ENCODE assay signal across 21 cellular contexts in the genomic region with DNA sequence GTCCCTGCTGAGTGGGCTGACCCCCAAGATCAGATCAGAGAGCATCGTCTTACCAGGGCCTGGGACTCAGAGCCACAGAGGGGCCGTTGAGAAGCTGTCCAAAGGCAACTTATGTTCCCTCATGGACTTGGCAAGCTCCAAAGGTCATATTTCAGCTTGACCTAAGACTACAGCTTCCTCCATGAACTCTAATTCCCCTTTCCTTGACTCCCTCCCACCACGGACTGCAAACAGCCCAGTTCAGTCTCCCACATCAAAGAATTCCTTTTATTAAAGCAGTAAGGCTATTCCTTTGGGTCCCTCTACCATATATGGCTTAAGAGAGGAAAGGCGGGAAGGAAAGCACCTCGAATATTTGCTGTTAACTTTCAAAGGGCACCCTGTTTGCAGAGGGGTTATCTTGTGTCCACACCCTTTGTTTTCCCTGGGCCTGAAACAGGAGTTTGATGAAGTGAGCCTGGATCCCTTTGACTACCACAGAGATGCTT.
DNase-seq lines count a peak whose midpoint lies in the region; ATAC-seq, FAIRE-seq and TF ChIP-seq lines count a peak whose summit lies in the region.
"Had no signal": no experiment of that assay in that cellular context is flagged by ENCODE, and none has a peak within 500 bp of the region (broad histone marks: within the 10 kb centered on the region; RNA-seq: fewer than 3 reads in every experiment).

No MANE protein-coding gene starts in this region.

- WGBS in IMR-90 (ENCODE audit: extremely low coverage in 2 of 2, insufficient read length in 1 of 2), 2 experiments: 76% methylated on average over 2 of the region's 5 CpGs; no CpG with 5 or more reads in 1 of the 2 experiments
- WGBS in H1 (ENCODE audit: extremely low coverage in 1 of 2, insufficient coverage in 1 of 2, insufficient read length in 1 of 2, insufficient replicate concordance in 2 of 2, low coverage in 1 of 2, low lambda C conversion rate in 2 of 2, missing lambda C conversion rate in 1 of 2), 2 experiments: 54% methylated on average over 5 of the region's 5 CpGs; no CpG with 5 or more reads in 1 of the 2 experiments
- 2% methylated on average over 3 of the region's 5 CpGs for WGBS in HepG2 (ENCODE audit: low lambda C conversion rate)

- no peak for DNase-seq in IMR-90
- DNase-seq in H1 (ENCODE audit: low read depth in 1 of 2, low spot score in 2 of 2): no peak
- peak; percentile 98 for DNase-seq in HepG2 (ENCODE audit: low spot score)
- no peak for DNase-seq in tibial artery
- no peak for DNase-seq in MCF 10A (ENCODE audit: unreplicated experiment)
- no peak for DNase-seq in activated CD8-positive, alpha-beta memory T cell treated with anti-CD3 and anti-CD28 coated beads for 24 hours
- DNase-seq: activated CD4-positive, alpha-beta T cell treated with anti-CD3 and anti-CD28 coated beads for 36 hours; activated naive CD8-positive, alpha-beta T cell treated with anti-CD3 and anti-CD28 coated beads, Interleukin-2, amount 10 ng/mL, durations not matched to agents 7 days and 5 days; colonic mucosa; head of caudate nucleus; immature natural killer cell; NCI-H1417 treated with DMSO at 0.1 percent for 48 hours; NCI-H524; stimulated activated CD4-positive, alpha-beta T cell treated with anti-CD3 and anti-CD28 coated beads, Interleukin-2, amount 100 ng/mL, for 24 hours; stimulated activated naive B cell treated with anti-CD40 and anti-IgM and Interleukin-4, amounts not matched to agents 10 μg/mL and 1 μg/mL and 100 μg/mL, for 72 hours had no signal

- FAIRE-seq in H1 (lab: Jason Lieb, UNC) (no peak), HepG2 (lab: Jason Lieb, UNC) (peak; percentile 99)
- FAIRE-seq: HTR-8/SVneo had no signal

- in situ Hi-C loops in IMR-90 (cut with MboI; ENCODE audit: low sequenced_read_pairs): no loop called here
- in situ Hi-C loops in HepG2 (cut with HindIII; ENCODE audit: extremely low pct_ligation_motif_present, low pct_unique_long_range_greater_than_20kb): loop anchor here (10.0 kb wide), 2 partner anchors 150 to 260 kb away; partner anchors contain the start of gene THBS1

- H3K36me3 Mint-ChIP-seq in MCF 10A (ENCODE audit: insufficient read depth, unreplicated experiment): no peaks in the 10 kb centered on the region
- H3K36me3 Mint-ChIP-seq: activated naive CD8-positive, alpha-beta T cell treated with anti-CD3 and anti-CD28 coated beads, Interleukin-2, amount 10 ng/mL, durations not matched to agents 7 days and 5 days; brain; stimulated activated naive B cell treated with anti-CD40 and anti-IgM and Interleukin-4, amounts not matched to agents 10 μg/mL and 1 μg/mL and 100 μg/mL, for 72 hours had no signal

- no peaks in the 10 kb centered on the region for H4K20me1 ChIP-seq in IMR-90 (ENCODE audit: insufficient read depth, low read length)
- H4K20me1 ChIP-seq in H1 (replicated peaks in 1 of 2; ENCODE audit: control insufficient read depth in 1 of 2, insufficient read depth in 2 of 2, low read length in 2 of 2): no peaks in the 10 kb centered on the region
- H4K20me1 ChIP-seq in HepG2 (ENCODE audit: insufficient read depth, low read length): no peaks in the 10 kb centered on the region

- H3K27ac Mint-ChIP-seq in MCF 10A (ENCODE audit: low read depth, unreplicated experiment): no peak overlapping the region
- H3K27ac Mint-ChIP-seq: activated CD4-positive, alpha-beta T cell treated with anti-CD3 and anti-CD28 coated beads for 36 hours; activated naive CD8-positive, alpha-beta T cell treated with anti-CD3 and anti-CD28 coated beads, Interleukin-2, amount 10 ng/mL, durations not matched to agents 7 days and 5 days; immature natural killer cell; stimulated activated naive B cell treated with anti-CD40 and anti-IgM and Interleukin-4, amounts not matched to agents 10 μg/mL and 1 μg/mL and 100 μg/mL, for 72 hours had no signal

- no peaks in the 10 kb centered on the region for H3K9me3 ChIP-seq in IMR-90 (ENCODE audit: control insufficient read depth, insufficient read depth, low read length)
- H3K9me3 ChIP-seq in H1 (ENCODE audit: insufficient read depth in 2 of 2, low read depth in 1 of 2, low read length in 1 of 2): no peaks in the 10 kb centered on the region
- H3K9me3 ChIP-seq in HepG2 (ENCODE audit: low read length): no peaks in the 10 kb centered on the region
- no peaks in the 10 kb centered on the region for H3K9me3 ChIP-seq in tibial artery
- H3K9me3 ChIP-seq: colonic mucosa had no signal

- no peak overlapping the region for H3K9ac ChIP-seq in IMR-90 (ENCODE audit: low read depth, low read length)
- no peak overlapping the region for H3K9ac ChIP-seq in H1 (replicated peaks in 1 of 4; ENCODE audit: extremely low read depth in 1 of 4, low read depth in 3 of 4, low read length in 3 of 4)
- no peak overlapping the region for H3K9ac ChIP-seq in HepG2 (ENCODE audit: insufficient read depth, low read depth, low read length)

- no TSS peak for BruUV-seq in IMR-90 (replicated peaks; lab: Mats Ljungman, UMichigan)
- BruUV-seq in HepG2 (replicated peaks; lab: Mats Ljungman, UMichigan): no TSS peak
- no TSS peak for BruUV-seq in MCF 10A (replicated peaks; lab: Mats Ljungman, UMichigan)

- 0 out of 2 replicates have a peak overlapping the region, but pooled peaks have one; percentile 42 for H2BK120ac ChIP-seq in IMR-90 (ENCODE audit: low read depth, low read length)
- no peak overlapping the region for H2BK120ac ChIP-seq in H1 (replicated peaks; ENCODE audit: low read depth, low read length)

- H3K27me3 Mint-ChIP-seq in MCF 10A (ENCODE audit: insufficient read depth, unreplicated experiment): no peaks in the 10 kb centered on the region

- TF ChIP-seq EP300 in H1 (IDR thresholded peaks at IDR 0.05; ENCODE audit: borderline replicate concordance in 1 of 2, low read depth in 2 of 2, low read length in 2 of 2) (no peak), HepG2 (IDR thresholded peaks at IDR 0.05; ENCODE audit: low read depth in 2 of 2, low read length in 2 of 2) (peak; percentile 33 to 95; a peak in 2 of 4 replicates), HepG2 (CRISPR knock-in tag; IDR thresholded peaks at IDR 0.05; ENCODE audit: borderline replicate concordance) (peak; percentile 83)

- H4K8ac ChIP-seq in IMR-90 (ENCODE audit: low read depth in 2 of 2, low read length in 2 of 2): no peak overlapping the region
- H4K8ac ChIP-seq in H1 (ENCODE audit: extremely low read depth, insufficient read depth, low read length): no peak overlapping the region; the same call in 1 of the 2 replicates

- H3K79me2 ChIP-seq in H1 (ENCODE audit: control insufficient read depth in 1 of 2, insufficient read depth in 2 of 2, low read length in 2 of 2): no peaks in the 10 kb centered on the region
- no peaks in the 10 kb centered on the region for H3K79me2 ChIP-seq in HepG2 (ENCODE audit: insufficient read depth, low read length)

- H3K9me1 ChIP-seq in IMR-90 (ENCODE audit: insufficient read depth, low read length): no peaks in the 10 kb centered on the region

- H3K79me1 ChIP-seq in IMR-90 (ENCODE audit: low read depth in 1 of 2, low read length in 2 of 2) (no peaks in the 10 kb centered on the region), H1 (ENCODE audit: low read depth, low read length) (no peaks in the 10 kb centered on the region; the same call in 1 of the 2 replicates)

- no peaks in the 10 kb centered on the region for H3K9me3 Mint-ChIP-seq in MCF 10A (ENCODE audit: unreplicated experiment)
- H3K9me3 Mint-ChIP-seq: activated naive CD8-positive, alpha-beta T cell treated with anti-CD3 and anti-CD28 coated beads, Interleukin-2, amount 10 ng/mL, durations not matched to agents 7 days and 5 days; immature natural killer cell; stimulated activated naive B cell treated with anti-CD40 and anti-IgM and Interleukin-4, amounts not matched to agents 10 μg/mL and 1 μg/mL and 100 μg/mL, for 72 hours had no signal

- H2AK5ac ChIP-seq in IMR-90 (ENCODE audit: low read depth, low read length): peak overlapping the region; percentile 47
- H2AK5ac ChIP-seq in H1 (ENCODE audit: low read depth, low read length): no peak overlapping the region

- 0 out of 2 replicates have a peak overlapping the region, but pooled peaks have one; percentile 9 for H3K27ac ChIP-seq in IMR-90 (ENCODE audit: insufficient read depth, low read length)
- H3K27ac ChIP-seq in H1 (ENCODE audit: low read depth, low read length): no peak overlapping the region
- peak overlapping the region; percentile 40 for H3K27ac ChIP-seq in HepG2 (ENCODE audit: extremely low read length, insufficient read depth, low read length)
- peak overlapping the region; percentile 55 to 71 for H3K27ac ChIP-seq in tibial artery
- H3K27ac ChIP-seq: colonic mucosa, RWPE1 had no signal

- no peaks in the 10 kb centered on the region for H3K27me3 ChIP-seq in IMR-90 (ENCODE audit: control insufficient read depth, insufficient read depth, low read length)
- no peaks in the 10 kb centered on the region; a peak in 1 of 7 replicates for H3K27me3 ChIP-seq in H1 (replicated peaks in 1 of 4; ENCODE audit: control insufficient read depth in 3 of 4, extremely low read depth in 1 of 4, insufficient read depth in 3 of 4, low read length in 3 of 4)
- no peaks in the 10 kb centered on the region for H3K27me3 ChIP-seq in HepG2 (ENCODE audit: control insufficient read depth in 1 of 2, insufficient read depth in 2 of 2, low read length in 2 of 2)
- H3K27me3 ChIP-seq in tibial artery: no peaks in the 10 kb centered on the region
- H3K27me3 ChIP-seq: colonic mucosa had no signal

- H3K4me1 ChIP-seq in IMR-90 (ENCODE audit: control insufficient read depth, insufficient read depth, low read length) (peaks cover 9% of the 10 kb centered on the region), H1 (replicated peaks in 1 of 4; ENCODE audit: control insufficient read depth in 3 of 4, insufficient read depth in 4 of 4, low read length in 3 of 4) (peaks cover 2 to 13% (median 6%) of the 10 kb centered on the region in 4 experiments; a peak in 6 of 7 replicates), HepG2 (ENCODE audit: insufficient read depth, low read length) (peaks cover 66% of the 10 kb centered on the region), tibial artery (peaks cover 0 to 50% (median 17%) of the 10 kb centered on the region in 4 donors)
- H3K4me1 ChIP-seq: colonic mucosa had no signal

- H2BK5ac ChIP-seq in IMR-90 (ENCODE audit: low read depth, low read length, poor library complexity, severe bottlenecking) (no peak overlapping the region), H1 (ENCODE audit: low read depth, low read length) (peak overlapping the region; percentile 13; the same call in 1 of the 2 replicates)

- no peak for TF ChIP-seq RAD21 in IMR-90 (IDR thresholded peaks at IDR 0.05; ENCODE audit: low read length)
- TF ChIP-seq RAD21 in H1 (IDR thresholded peaks at IDR 0.05 in 1 of 2, conservative IDR thresholded peaks at IDR 0.05 in 1 of 2; ENCODE audit: low read depth in 2 of 2, low read length in 2 of 2): no peak
- no peak for TF ChIP-seq RAD21 in HepG2 (CRISPR knock-in tag; IDR thresholded peaks at IDR 0.05)

- no peak overlapping the region for H2AK9ac ChIP-seq in IMR-90 (replicated peaks; ENCODE audit: low read depth, low read length, poor library complexity)

- H3K4ac ChIP-seq in IMR-90 (ENCODE audit: low read depth, low read length): no peak overlapping the region
- no peak overlapping the region for H3K4ac ChIP-seq in H1 (replicated peaks; ENCODE audit: insufficient read length, low read depth, low read length)

- CTCF ChIA-PET in IMR-90 (lab: Yijun Ruan, JAX): interaction anchor here (0.6 kb wide), 1 partner anchor 139 kb away, joined by 3 read pairs; no protein-coding TSS in a partner anchor
- CTCF ChIA-PET in H1 (lab: Charles Lee; ENCODE audit: partially characterized antibody): interaction anchor here (0.6 to 1.1 kb wide), 2 partner anchors 73 to 109 kb away, joined by 3 to 4 read pairs; no protein-coding TSS in a partner anchor
- CTCF ChIA-PET in HepG2 (lab: Yijun Ruan, JAX; ENCODE audit: low intra/inter-chr PET ratio, low total read pairs): no interaction called here
- CTCF ChIA-PET in MCF 10A (lab: Yijun Ruan, JAX): no interaction called here

- H3K36me3 ChIP-seq in IMR-90 (ENCODE audit: control insufficient read depth, insufficient read depth, low read length) (no peaks in the 10 kb centered on the region), H1 (ENCODE audit: control insufficient read depth in 2 of 4, insufficient read depth in 4 of 4, low read length in 3 of 4) (no peaks in the 10 kb centered on the region), HepG2 (replicated peaks in 1 of 2; ENCODE audit: control insufficient read depth in 1 of 2, insufficient read depth in 2 of 2, low read length in 2 of 2) (no peaks in the 10 kb centered on the region), tibial artery (no peaks in the 10 kb centered on the region)
- H3K36me3 ChIP-seq: colonic mucosa had no signal

- no peak overlapping the region for H3K4me3 ChIP-seq in IMR-90 (ENCODE audit: insufficient read depth, low read depth, low read length)
- no peak overlapping the region for H3K4me3 ChIP-seq in H1 (ENCODE audit: extremely low read depth in 1 of 4, insufficient read depth in 2 of 4, low read depth in 3 of 4, low read length in 4 of 4)
- no peak overlapping the region for H3K4me3 ChIP-seq in HepG2 (replicated peaks in 1 of 3; ENCODE audit: insufficient read depth in 1 of 3, low read depth in 2 of 3, low read length in 3 of 3)
- no peak overlapping the region for H3K4me3 ChIP-seq in tibial artery
- H3K4me3 ChIP-seq: colonic mucosa, lung had no signal

- ATAC-seq in IMR-90 (ENCODE audit: low read depth) (no peak), HepG2 (peak; percentile 96), GM18517 (IDR thresholded peaks at IDR 0.05; ENCODE audit: unreplicated experiment) (no peak)
- ATAC-seq: activated CD4-positive, alpha-beta T cell treated with anti-CD3 and anti-CD28 coated beads for 36 hours; HCT116; stimulated activated naive B cell treated with anti-CD40 and anti-IgM and Interleukin-4, amounts not matched to agents 10 μg/mL and 1 μg/mL and 100 μg/mL, for 72 hours had no signal

- H2BK20ac ChIP-seq in IMR-90 (ENCODE audit: low read depth, low read length): peak overlapping the region; percentile 35; the same call in 1 of the 2 replicates
- peak overlapping the region; percentile 2; the same call in 1 of the 2 replicates for H2BK20ac ChIP-seq in H1 (ENCODE audit: low read length)

- H2BK12ac ChIP-seq in H1 (ENCODE audit: low read depth, low read length): peak overlapping the region; percentile 45; the same call in 1 of the 2 replicates

- H4K5ac ChIP-seq in IMR-90 (ENCODE audit: low read depth, low read length): peak overlapping the region; percentile 46; the same call in 1 of the 2 replicates
- no peak overlapping the region for H4K5ac ChIP-seq in H1 (ENCODE audit: insufficient read length, low read depth, low read length)

- H4K91ac ChIP-seq in IMR-90 (ENCODE audit: insufficient read depth, low read depth, low read length) (no peak overlapping the region), H1 (replicated peaks; ENCODE audit: insufficient read length, low read length) (peak overlapping the region; percentile 6)

- dilution Hi-C loops in IMR-90 (cut with HindIII; ENCODE audit: low sequenced_read_pairs, unreplicated experiment): no loop called here

- H3K56ac ChIP-seq in IMR-90 (ENCODE audit: extremely low read depth, insufficient read depth, low read length): no peak overlapping the region
- H3K56ac ChIP-seq in H1 (replicated peaks; ENCODE audit: insufficient read length, low read depth, low read length): no peak overlapping the region

- TF ChIP-seq CTCF in IMR-90 (conservative IDR thresholded peaks at IDR 0.05; ENCODE audit: low read depth, low read length) (no peak), H1 (IDR thresholded peaks at IDR 0.05; ENCODE audit: control extremely low read depth in 1 of 3, insufficient read depth in 1 of 3, low read depth in 1 of 3, low read length in 3 of 3) (no peak), HepG2 (CRISPR knock-in tag; IDR thresholded peaks at IDR 0.05) (no peak), tibial artery (IDR thresholded peaks at IDR 0.05) (no peak), MCF 10A (IDR thresholded peaks at IDR 0.05; ENCODE audit: unreplicated experiment) (no peak)

- H3K23ac ChIP-seq in IMR-90 (ENCODE audit: low read depth, low read length): no peak overlapping the region
- no peak overlapping the region for H3K23ac ChIP-seq in H1 (ENCODE audit: insufficient read length)

- intact Hi-C loops in IMR-90 (cut with micrococcal nuclease): no loop called here
- intact Hi-C loops in HepG2 (cut with micrococcal nuclease; ENCODE audit: unreplicated experiment): loop anchor here (1.0 to 10.0 kb wide), 7 partner anchors 21 to 307 kb away; partner anchors contain the start of gene THBS1
- intact Hi-C loops in tibial artery (cut with DNase I; ENCODE audit: low total_unique reads): no loop called here
- intact Hi-C loops in MCF 10A (cut with micrococcal nuclease): no loop called here

- TF ChIP-seq POLR2A in IMR-90 (IDR thresholded peaks at IDR 0.05; ENCODE audit: low read depth, low read length) (no peak), H1 (IDR thresholded peaks at IDR 0.05; ENCODE audit: control extremely low read depth in 1 of 2, low read depth in 2 of 2, low read length in 2 of 2) (no peak), HepG2 (IDR thresholded peaks at IDR 0.05; ENCODE audit: insufficient read depth in 1 of 2, low read depth in 2 of 2, low read length in 2 of 2) (no peak)

- peaks cover 5% of the 10 kb centered on the region for H3K4me1 Mint-ChIP-seq in MCF 10A (ENCODE audit: insufficient read depth, unreplicated experiment)
- H3K4me1 Mint-ChIP-seq: immature natural killer cell had no signal

- POLR2A ChIA-PET in IMR-90 (lab: Charles Lee; ENCODE audit: unreplicated experiment) (interaction anchor here (0.5 kb wide), 1 partner anchor 548 kb away, joined by 6 read pairs; no protein-coding TSS in a partner anchor), H1 (lab: Charles Lee; ENCODE audit: partially characterized antibody) (interaction anchor here (0.7 kb wide), 1 partner anchor 81 kb away, joined by 4 read pairs; no protein-coding TSS in a partner anchor), HepG2 (lab: Yijun Ruan, JAX) (no interaction called here), MCF 10A (lab: Yijun Ruan, JAX) (interaction anchor here (0.7 kb wide), 1 partner anchor 189 kb away, joined by 3 read pairs; no protein-coding TSS in a partner anchor)

- no peak overlapping the region for H2AFZ ChIP-seq in IMR-90 (replicated peaks; ENCODE audit: low read length, poor library complexity)
- H2AFZ ChIP-seq in H1 (ENCODE audit: low read length): 0 out of 2 replicates have a peak overlapping the region, but pooled peaks have one; percentile 5
- no peak overlapping the region for H2AFZ ChIP-seq in HepG2 (ENCODE audit: low read length)

- no peaks in the 10 kb centered on the region for H3K23me2 ChIP-seq in H1 (ENCODE audit: low read depth, low read length)

- no peak overlapping the region for H3K4me2 ChIP-seq in IMR-90 (ENCODE audit: low read depth, low read length)
- H3K4me2 ChIP-seq in H1 (ENCODE audit: insufficient read depth in 1 of 2, low read depth in 2 of 2, low read length in 2 of 2): peak overlapping the region in 1 of 2 experiments; percentile 9; a peak in 1 of 4 replicates
- H3K4me2 ChIP-seq in HepG2 (ENCODE audit: low read depth, low read length): peak overlapping the region; percentile 49

- no peak overlapping the region for H3K4me3 Mint-ChIP-seq in MCF 10A (ENCODE audit: unreplicated experiment)
- H3K4me3 Mint-ChIP-seq: activated CD4-positive, alpha-beta T cell treated with anti-CD3 and anti-CD28 coated beads for 36 hours; activated naive CD8-positive, alpha-beta T cell treated with anti-CD3 and anti-CD28 coated beads, Interleukin-2, amount 10 ng/mL, durations not matched to agents 7 days and 5 days; brain; immature natural killer cell; stimulated activated naive B cell treated with anti-CD40 and anti-IgM and Interleukin-4, amounts not matched to agents 10 μg/mL and 1 μg/mL and 100 μg/mL, for 72 hours had no signal

- H3K14ac ChIP-seq in IMR-90 (replicated peaks; ENCODE audit: low read depth, low read length) (peak overlapping the region; percentile 34; the same call in 1 of the 2 replicates), H1 (ENCODE audit: insufficient read length) (no peak overlapping the region)

- H3K18ac ChIP-seq in IMR-90 (ENCODE audit: low read depth, low read length) (peak overlapping the region; percentile 85; the same call in 1 of the 2 replicates), H1 (ENCODE audit: extremely low read depth, low read length) (no peak overlapping the region)

- H2BK15ac ChIP-seq in IMR-90 (ENCODE audit: low read depth, low read length) (no peak overlapping the region), H1 (ENCODE audit: low read length) (no peak overlapping the region)

Comparison
In these comparisons a context has a peak if more than half of its experiments do, and no peak if none do; other contexts are left out.
1. CTCF ChIA-PET loops: an anchor here in IMR-90 (0.6 kb wide) and H1 (0.6 to 1.1 kb wide); none called in HepG2 and MCF 10A.